In genomic region chr20:34525342-34525708, GRCh38 we compare ENCODE assay signal across 2 cellular contexts.
A peak's percentile ranks its signal among the peaks of the same experiment; 100 is the strongest.
TF ChIP-seq lines count a peak whose summit lies in the region.

No MANE protein-coding gene starts in this region.

TF ChIP-seq in GM23338, 12 proteins besides CTCF, POLR2A, EP300 and RAD21:
- no peak for TF ChIP-seq ETS1 (IDR thresholded peaks at IDR 0.05)

TF ChIP-seq in HepG2, 621 proteins besides CTCF, POLR2A, EP300 and RAD21:
- TF ChIP-seq ZBTB14 (CRISPR knock-in tag; IDR thresholded peaks at IDR 0.05) (no peak), TBX2 (CRISPR knock-in tag; IDR thresholded peaks at IDR 0.05; ENCODE audit: borderline replicate concordance) (no peak), NONO (IDR thresholded peaks at IDR 0.05) (no peak), NONO (CRISPR knock-in tag; conservative IDR thresholded peaks at IDR 0.05) (no peak), SMC3 (IDR thresholded peaks at IDR 0.05; ENCODE audit: low read length) (no peak), ZNF713 (CRISPR knock-in tag; IDR thresholded peaks at IDR 0.05) (no peak), MXD4 (CRISPR knock-in tag; IDR thresholded peaks at IDR 0.05) (no peak), ZNF589 (CRISPR knock-in tag; conservative IDR thresholded peaks at IDR 0.05) (no peak), ZNF788 (CRISPR knock-in tag; IDR thresholded peaks at IDR 0.05; ENCODE audit: borderline replicate concordance) (0 out of 2 replicates have a peak, but pooled peaks have one; percentile 21), ZNF274 (CRISPR knock-in tag; IDR thresholded peaks at IDR 0.05) (no peak), PBX2 (CRISPR knock-in tag; IDR thresholded peaks at IDR 0.05) (0 out of 2 replicates have a peak, but pooled peaks have one; percentile 10), BHLHE40 (IDR thresholded peaks at IDR 0.05; ENCODE audit: low read length) (no peak), FOXK1 (CRISPR knock-in tag; IDR thresholded peaks at IDR 0.05; ENCODE audit: borderline replicate concordance, low read depth) (no peak), ZNF704 (CRISPR knock-in tag; IDR thresholded peaks at IDR 0.05; ENCODE audit: borderline replicate concordance) (no peak), POLR2G (IDR thresholded peaks at IDR 0.05; ENCODE audit: low read depth, low read length) (0 out of 2 replicates have a peak, but pooled peaks have one; percentile 36), ZNF746 (CRISPR knock-in tag; IDR thresholded peaks at IDR 0.05) (no peak), ZNF367 (CRISPR knock-in tag; IDR thresholded peaks at IDR 0.05; ENCODE audit: borderline replicate concordance) (no peak), ZBTB46 (CRISPR knock-in tag; IDR thresholded peaks at IDR 0.05; ENCODE audit: borderline replicate concordance) (no peak), MAFG (CRISPR knock-in tag; IDR thresholded peaks at IDR 0.05) (no peak), NR2F2 (IDR thresholded peaks at IDR 0.05; ENCODE audit: borderline replicate concordance, low read depth) (no peak), FUBP1 (CRISPR knock-in tag; IDR thresholded peaks at IDR 0.05; ENCODE audit: borderline replicate concordance) (no peak), CENPT (CRISPR knock-in tag; IDR thresholded peaks at IDR 0.05; ENCODE audit: low read depth) (no peak), SSRP1 (CRISPR knock-in tag; IDR thresholded peaks at IDR 0.05) (peak; percentile 23; the same call in 1 of the 2 replicates)
